In genomic region chr3:72998489-72998888, GRCh38 we compare ENCODE assay signal across 8 cellular contexts. TPM values are rescaled to one million over a fixed set of nuclear protein-coding genes. Genes with fewer than 3 reads are reported as not detected.
DNase-seq lines count a peak whose midpoint lies in the region; ATAC-seq, FAIRE-seq and TF ChIP-seq lines count a peak whose summit lies in the region.

No MANE protein-coding gene starts in this region.

- H3K4me3 ChIP-seq in BJ (ENCODE audit: low read depth, low read length), result peak overlapping the region; percentile 95
- peak overlapping the region; percentile 93 for H3K4me3 ChIP-seq in Loucy (ENCODE audit: low read length, poor library complexity, severe bottlenecking)
- peak overlapping the region; percentile 67 to 97 (median 89) for H3K4me3 ChIP-seq in dorsolateral prefrontal cortex

- no peaks in the 10 kb centered on the region for H3K9me3 ChIP-seq in Loucy (ENCODE audit: insufficient read depth, low read depth, low read length)

- H2AFZ ChIP-seq in Loucy (ENCODE audit: low read length), result no peak overlapping the region

- intact Hi-C loops in dorsolateral prefrontal cortex (cut with DNase I), result loop anchor here (5.0 kb wide), 4 partner anchors 34 to 156 kb away; no protein-coding TSS in a partner anchor

- H3K27ac ChIP-seq in dorsolateral prefrontal cortex, result peak overlapping the region in 50 of 59 donors; percentile 5 to 99 (median 96)

- DNase-seq in BJ (ENCODE audit: low read depth) (no peak), dorsolateral prefrontal cortex (no peak), RCC 7860 (ENCODE audit: low spot score) (no peak), NCI-H1105 (lab: John Stamatoyannopoulos, UW) (no peak), GM12891 (ENCODE audit: insufficient read length, low spot score) (no peak)
- DNase-seq in natural killer cell treated with Interleukin-12 subunit alpha and Interleukin-12 subunit beta and Interleukin-15 and Interleukin-18, amount 100 ng/mL, for 72 hours (ENCODE audit: low spot score), result no peak
- DNase-seq in stimulated activated CD4-positive, alpha-beta T cell treated with anti-CD3 and anti-CD28 coated beads, Interleukin-4, amount 100 ng/mL, for 4 hours, result no peak

- H4K20me1 ChIP-seq in Loucy (ENCODE audit: insufficient read depth, low read length, poor library complexity, severe bottlenecking), result peaks cover 64% of the 10 kb centered on the region

- H3K79me2 ChIP-seq in Loucy (ENCODE audit: insufficient read depth, low read length), result peaks cover 66% of the 10 kb centered on the region

- POLR2A ChIA-PET in BJ (lab: Charles Lee), result interaction anchor here (0.6 kb wide), 2 partner anchors 133 to 1146 kb away, joined by 3 to 5 read pairs; no protein-coding TSS in a partner anchor

- no peak for ATAC-seq in natural killer cell treated with Interleukin-12 subunit alpha and Interleukin-12 subunit beta and Interleukin-15 and Interleukin-18, amount 100 ng/mL, for 72 hours

- no peaks in the 10 kb centered on the region for H3K27me3 Mint-ChIP-seq in natural killer cell treated with Interleukin-12 subunit alpha and Interleukin-12 subunit beta and Interleukin-15 and Interleukin-18, amount 100 ng/mL, for 72 hours

- H3K4me1 ChIP-seq in Loucy (ENCODE audit: insufficient read depth, low read length, poor library complexity, severe bottlenecking), result peaks cover 38% of the 10 kb centered on the region

- H3K9ac ChIP-seq in Loucy (ENCODE audit: low read depth, low read length, poor library complexity, severe bottlenecking), result peak overlapping the region; percentile 86

- H3K27ac Mint-ChIP-seq in natural killer cell treated with Interleukin-12 subunit alpha and Interleukin-12 subunit beta and Interleukin-15 and Interleukin-18, amount 100 ng/mL, for 72 hours, result peak overlapping the region; percentile 82 to 93

- CTCF ChIA-PET in BJ (lab: Yijun Ruan, JAX), result interaction anchor here (0.6 to 2.1 kb wide), 2 partner anchors 50 to 58 kb away, joined by 3 to 6 read pairs; no protein-coding TSS in a partner anchor

- no peak for FAIRE-seq in RCC 7860 (lab: Jason Lieb, UNC)
- no peak for FAIRE-seq in GM12891 (lab: Jason Lieb, UNC)

- H3K4me2 ChIP-seq in Loucy (ENCODE audit: low read depth, low read length, poor library complexity, severe bottlenecking), result peak overlapping the region; percentile 100

- H3K36me3 ChIP-seq in BJ (ENCODE audit: control insufficient read depth, insufficient read depth, low read length) (peaks cover 2% of the 10 kb centered on the region; the same call in 1 of the 2 replicates), Loucy (ENCODE audit: insufficient read depth, low read length) (peaks cover 18% of the 10 kb centered on the region)

- H3K9me3 Mint-ChIP-seq in natural killer cell treated with Interleukin-12 subunit alpha and Interleukin-12 subunit beta and Interleukin-15 and Interleukin-18, amount 100 ng/mL, for 72 hours, result no peaks in the 10 kb centered on the region

- no peak for TF ChIP-seq CTCF in BJ (IDR thresholded peaks at IDR 0.05; ENCODE audit: insufficient read depth, low read depth, low read length)
- TF ChIP-seq CTCF in Loucy (conservative IDR thresholded peaks at IDR 0.05; ENCODE audit: low read length), result no peak
- TF ChIP-seq CTCF in dorsolateral prefrontal cortex (IDR thresholded peaks at IDR 0.05 in 54 of 56, conservative IDR thresholded peaks at IDR 0.05 in 2 of 56; ENCODE audit: low read depth in 1 of 56, partially characterized antibody in 56 of 56), result no peak

- H3K27me3 ChIP-seq in BJ (ENCODE audit: control insufficient read depth, insufficient read depth, low read length) (no peaks in the 10 kb centered on the region), Loucy (ENCODE audit: insufficient read depth, low read length, poor library complexity, severe bottlenecking) (no peaks in the 10 kb centered on the region), dorsolateral prefrontal cortex (no peaks in the 10 kb centered on the region)

- peak overlapping the region; percentile 97 for H3K4me3 Mint-ChIP-seq in natural killer cell treated with Interleukin-12 subunit alpha and Interleukin-12 subunit beta and Interleukin-15 and Interleukin-18, amount 100 ng/mL, for 72 hours

- no peaks in the 10 kb centered on the region for H3K9me2 ChIP-seq in Loucy (replicated peaks; ENCODE audit: low read depth, low read length)

- no peak for TF ChIP-seq POLR2A in GM12891 (IDR thresholded peaks at IDR 0.05; ENCODE audit: low read depth, low read length)

- peaks cover 38 to 53% of the 10 kb centered on the region in 2 donors for H3K4me1 Mint-ChIP-seq in natural killer cell treated with Interleukin-12 subunit alpha and Interleukin-12 subunit beta and Interleukin-15 and Interleukin-18, amount 100 ng/mL, for 72 hours (ENCODE audit: low read depth in 2 of 2)

- 0 out of 2 replicates have a peak, but pooled peaks cover 2% of the 10 kb centered on the region for H3F3A ChIP-seq in Loucy (ENCODE audit: low read depth)

- H3K36me3 Mint-ChIP-seq in natural killer cell treated with Interleukin-12 subunit alpha and Interleukin-12 subunit beta and Interleukin-15 and Interleukin-18, amount 100 ng/mL, for 72 hours, result peaks cover 30% of the 10 kb centered on the region

TF ChIP-seq in GM12891, 5 proteins besides CTCF, POLR2A, EP300 and RAD21:
- TF ChIP-seq PAX5 (IDR thresholded peaks at IDR 0.05; ENCODE audit: insufficient read depth, low read length, severe bottlenecking), result no peak
- TF ChIP-seq POLR2AphosphoS5 (IDR thresholded peaks at IDR 0.05; ENCODE audit: low read depth, low read length), result no peak
- TF ChIP-seq SPI1 (IDR thresholded peaks at IDR 0.05; ENCODE audit: low read depth, low read length), result no peak
- TF ChIP-seq TAF1 (IDR thresholded peaks at IDR 0.05; ENCODE audit: low read depth, low read length), result no peak
- TF ChIP-seq POU2F2 (IDR thresholded peaks at IDR 0.05; ENCODE audit: low read depth, low read length), result no peak

RNA-seq across cellular contexts. Expression of gene PPP4R2, which starts 1.9 kb away (rescaled TPM):
- polyA plus RNA-seq in BJ (2011; rRNA removed), result 9.8 and 30.2 TPM in 2 replicates
- 4.4 and 8.5 TPM in 2 replicates for polyA minus RNA-seq in BJ (2011; rRNA and poly(A)+ RNA removed)
- 100 to 1,000 TPM in 7 of 120 experiments, 10 to 100 TPM in 113; 50.2 to 118 (median 78.2) TPM for total RNA-seq in dorsolateral prefrontal cortex
- total RNA-seq in natural killer cell treated with Interleukin-12 subunit alpha and Interleukin-12 subunit beta and Interleukin-15 and Interleukin-18, amount 100 ng/mL, for 72 hours, result 100 to 1,000 TPM; 126 to 128 TPM
- polyA plus RNA-seq in GM12891 (2012; ENCODE audit: low read depth, missing spikeins), result 23.2 TPM
